ENCODE assay signal across 39 cellular contexts in genomic region chr19:57342582-57342981, GRCh38. TPM values are rescaled to one million over a fixed set of nuclear protein-coding genes. Genes with fewer than 3 reads are reported as not detected.
"Had no signal": no experiment of that assay in that cellular context is flagged by ENCODE, and none has a peak within 500 bp of the region (broad histone marks: within the 10 kb centered on the region; RNA-seq: fewer than 3 reads in every experiment).

No MANE protein-coding gene starts in this region.

- H3K4me1 ChIP-seq: adrenal gland, ascending aorta, body of pancreas, breast epithelium, colonic mucosa had no signal

- H3K4me3 Mint-ChIP-seq: activated naive CD4-positive, alpha-beta T cell treated with anti-CD3 and anti-CD28 coated beads for 36 hours; activated naive CD4-positive, alpha-beta T cell treated with anti-CD3 and anti-CD28 coated beads, Interleukin-2, amount 10 ng/mL, durations not matched to agents 7 days and 5 days; activated naive CD4-positive, alpha-beta T cell treated with anti-CD3 and anti-CD28 coated beads, Interleukin-2, amount 50 U/mL, for 24 hours; activated naive CD8-positive, alpha-beta T cell; activated naive CD8-positive, alpha-beta T cell treated with anti-CD3 and anti-CD28 coated beads for 36 hours; activated naive CD8-positive, alpha-beta T cell treated with anti-CD3 and anti-CD28 coated beads, Interleukin-2, amount 10 ng/mL, durations not matched to agents 7 days and 5 days; activated naive CD8-positive, alpha-beta T cell treated with anti-CD3 and anti-CD28 coated beads, Interleukin-2, amount 50 U/mL, for 24 hours; activated T-cell treated with anti-CD3 and anti-CD28 coated beads, Interleukin-2, amount 50 U/mL, for 72 hours; activated T-helper 1 cell treated with anti-CD3 and anti-CD28 coated beads, Interleukin-12 subunit alpha, Interleukin-12 subunit beta, Interleukin-2, Interleukin-4 antibody, amounts not matched to agents 30 ng/mL and 10 ng/mL and 1 ng/mL, durations not matched to agents 14 hours and 24 hours and 36 hours; activated T-helper 17 cell treated with anti-CD3 and anti-CD28 coated beads, Interleukin-2, amount 50 U/mL, for 72 hours; brain; central memory CD8-positive, alpha-beta T cell had no signal

- H3K9me3 Mint-ChIP-seq: brain had no signal

- DNase-seq: activated effector memory CD4-positive, alpha-beta T cell treated with anti-CD3 and anti-CD28 coated beads, Interleukin-2, amount 50 U/mL, for 16 hours; activated effector memory CD4-positive, alpha-beta T cell treated with Interleukin-2 at 50 U/mL for 16 hours; activated gamma-delta T cell; activated gamma-delta T cell treated with Interleukin-2 at 50 U/mL for 16 hours; activated naive CD4-positive, alpha-beta T cell; activated naive CD4-positive, alpha-beta T cell treated with anti-CD3 and anti-CD28 coated beads for 36 hours; activated naive CD4-positive, alpha-beta T cell treated with anti-CD3 and anti-CD28 coated beads, Interleukin-2, amount 10 ng/mL, durations not matched to agents 7 days and 5 days; activated naive CD4-positive, alpha-beta T cell treated with anti-CD3 and anti-CD28 coated beads, Interleukin-2, amount 50 U/mL, for 16 hours; activated naive CD4-positive, alpha-beta T cell treated with Interleukin-2 at 50 U/mL for 16 hours; activated naive CD8-positive, alpha-beta T cell treated with anti-CD3 and anti-CD28 coated beads for 36 hours; activated naive CD8-positive, alpha-beta T cell treated with anti-CD3 and anti-CD28 coated beads, Interleukin-2, amount 10 ng/mL, durations not matched to agents 7 days and 5 days; activated naive CD8-positive, alpha-beta T cell treated with anti-CD3 and anti-CD28 coated beads, Interleukin-2, amount 50 U/mL, for 24 hours; activated T-cell treated with anti-CD3 and anti-CD28 coated beads, Interleukin-2, amount 50 U/mL, for 48 hours; activated T-cell treated with anti-CD3 and anti-CD28 coated beads, Interleukin-2, amount 50 U/mL, for 72 hours; adrenal gland; amniotic stem cell; amygdala; anterior cingulate cortex; aorta; body of pancreas; brain microvascular endothelial cell; caudate nucleus; central memory CD4-positive, alpha-beta T cell; cerebellar nuclear complex; colonic mucosa had no signal

- H3K27me3 Mint-ChIP-seq: activated naive CD4-positive, alpha-beta T cell treated with anti-CD3 and anti-CD28 coated beads, Interleukin-2, amount 10 ng/mL, durations not matched to agents 7 days and 5 days; activated naive CD8-positive, alpha-beta T cell treated with anti-CD3 and anti-CD28 coated beads for 36 hours had no signal

- H3K27ac Mint-ChIP-seq: activated naive CD4-positive, alpha-beta T cell treated with anti-CD3 and anti-CD28 coated beads for 36 hours; activated naive CD4-positive, alpha-beta T cell treated with anti-CD3 and anti-CD28 coated beads, Interleukin-2, amount 10 ng/mL, durations not matched to agents 7 days and 5 days; activated naive CD4-positive, alpha-beta T cell treated with anti-CD3 and anti-CD28 coated beads, Interleukin-2, amount 50 U/mL, for 24 hours; activated naive CD4-positive, alpha-beta T cell treated with anti-CD3 and anti-CD28 coated beads, Interleukin-2, amount 50 U/mL, for 72 hours; activated naive CD8-positive, alpha-beta T cell; activated naive CD8-positive, alpha-beta T cell treated with anti-CD3 and anti-CD28 coated beads for 36 hours; activated naive CD8-positive, alpha-beta T cell treated with anti-CD3 and anti-CD28 coated beads, Interleukin-2, amount 10 ng/mL, durations not matched to agents 7 days and 5 days; activated naive CD8-positive, alpha-beta T cell treated with anti-CD3 and anti-CD28 coated beads, Interleukin-2, amount 50 U/mL, for 24 hours; activated T-cell treated with anti-CD3 and anti-CD28 coated beads, Interleukin-2, amount 50 U/mL, for 72 hours; activated T-helper 1 cell treated with anti-CD3 and anti-CD28 coated beads, Interleukin-12 subunit alpha, Interleukin-12 subunit beta, Interleukin-2, Interleukin-4 antibody, amounts not matched to agents 30 ng/mL and 10 ng/mL and 1 ng/mL, durations not matched to agents 14 hours and 24 hours and 36 hours; activated T-helper 17 cell treated with anti-CD3 and anti-CD28 coated beads, Interleukin-2, amount 50 U/mL, for 72 hours; activated T-helper 2 cell treated with anti-CD3 and anti-CD28 coated beads, Interferon-gamma antibody, Interleukin-2, Interleukin-4, amounts not matched to agents 10 μg/mL and 5 μg/mL and 100 μg/mL, durations not matched to agents 14 hours and 24 hours and 36 hours; brain had no signal

- FAIRE-seq: astrocyte, bronchial epithelial cell, colon had no signal

- H3K4me1 Mint-ChIP-seq: activated naive CD4-positive, alpha-beta T cell treated with anti-CD3 and anti-CD28 coated beads, Interleukin-2, amount 10 ng/mL, durations not matched to agents 7 days and 5 days; activated naive CD4-positive, alpha-beta T cell treated with anti-CD3 and anti-CD28 coated beads, Interleukin-2, amount 50 U/mL, for 24 hours; activated naive CD8-positive, alpha-beta T cell treated with anti-CD3 and anti-CD28 coated beads for 36 hours; activated naive CD8-positive, alpha-beta T cell treated with anti-CD3 and anti-CD28 coated beads, Interleukin-2, amount 10 ng/mL, durations not matched to agents 7 days and 5 days; activated naive CD8-positive, alpha-beta T cell treated with anti-CD3 and anti-CD28 coated beads, Interleukin-2, amount 50 U/mL, for 24 hours; activated T-helper 17 cell treated with anti-CD3 and anti-CD28 coated beads, Interleukin-2, amount 50 U/mL, for 72 hours; brain; central memory CD8-positive, alpha-beta T cell had no signal

- H3K36me3 Mint-ChIP-seq: activated naive CD4-positive, alpha-beta T cell treated with anti-CD3 and anti-CD28 coated beads, Interleukin-2, amount 10 ng/mL, durations not matched to agents 7 days and 5 days; brain had no signal

- H3K27me3 ChIP-seq: adrenal gland, ascending aorta, body of pancreas, brain microvascular endothelial cell, breast epithelium, colonic mucosa had no signal

- H3K36me3 ChIP-seq: adrenal gland, ascending aorta, brain microvascular endothelial cell, breast epithelium, cardiac muscle cell, colonic mucosa had no signal

- H3K9me3 ChIP-seq: adrenal gland, body of pancreas, breast epithelium, colonic mucosa had no signal

- H3K27ac ChIP-seq: adrenal gland, ascending aorta, body of pancreas, brain microvascular endothelial cell, breast epithelium, cardiac muscle cell, colonic mucosa had no signal

- ATAC-seq: activated naive CD4-positive, alpha-beta T cell treated with anti-CD3 and anti-CD28 coated beads, Interleukin-2, amount 50 U/mL, for 72 hours; activated naive CD8-positive, alpha-beta T cell treated with anti-CD3 and anti-CD28 coated beads, Interleukin-2, amount 50 U/mL, for 24 hours; activated T-cell treated with anti-CD3 and anti-CD28 coated beads, Interleukin-2, amount 50 U/mL, for 72 hours; activated T-helper 17 cell treated with anti-CD3 and anti-CD28 coated beads, Interleukin-2, amount 50 U/mL, for 72 hours; body of pancreas had no signal

- H3K4me3 ChIP-seq: adrenal gland, ascending aorta, body of pancreas, breast epithelium, cardiac muscle cell, colonic mucosa had no signal

RNA-seq across cellular contexts. Expression of gene ZNF547, which starts 20.8 kb away (rescaled TPM):
- total RNA-seq: ascending aorta had no signal
